In the genomic region with DNA sequence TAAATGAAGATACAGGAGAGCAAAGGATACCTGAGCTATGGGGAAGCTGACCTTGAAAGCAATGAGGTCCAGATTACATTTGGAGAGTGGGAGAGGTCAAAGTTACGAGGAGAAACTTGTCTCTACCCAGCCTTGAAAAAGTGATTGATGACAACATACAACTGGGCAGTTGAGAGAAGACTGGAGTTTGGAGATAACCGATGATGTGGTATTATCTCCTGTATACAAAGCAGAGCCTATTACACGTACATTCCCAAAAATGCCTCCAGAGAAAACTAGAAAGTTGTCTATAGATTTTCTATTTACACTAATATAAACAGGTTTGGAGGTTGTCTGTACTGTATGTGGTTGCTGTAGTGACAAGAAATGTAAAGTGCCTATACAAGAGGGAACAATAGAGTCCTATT, we compare ENCODE assay signal across 1 cellular context.
TF ChIP-seq lines count a peak whose summit lies in the region.

No MANE protein-coding gene starts in this region.

TF ChIP-seq in K562, 482 proteins besides CTCF, POLR2A, EP300 and RAD21 (continued from another document and continues in another):
- TF ChIP-seq SUPT5H (IDR thresholded peaks at IDR 0.05) (no peak), KLF1 (tag; IDR thresholded peaks at IDR 0.05) (no peak), ZNF696 (CRISPR knock-in tag; conservative IDR thresholded peaks at IDR 0.05) (no peak), ZKSCAN1 (IDR thresholded peaks at IDR 0.05; ENCODE audit: low read depth, low read length) (no peak), DACH1 (IDR thresholded peaks at IDR 0.05; ENCODE audit: partially characterized antibody) (peak; percentile 10), HNRNPUL1 (IDR thresholded peaks at IDR 0.05; ENCODE audit: low read length) (no peak), HNRNPL (IDR thresholded peaks at IDR 0.05; ENCODE audit: low read depth, low read length) (no peak), NFATC3 (IDR thresholded peaks at IDR 0.05) (no peak), ZNF316 (IDR thresholded peaks at IDR 0.05) (no peak), SMAD1 (IDR thresholded peaks at IDR 0.05; ENCODE audit: low read depth, low read length, partially characterized antibody) (no peak), CREB1 (IDR thresholded peaks at IDR 0.05) (peak; percentile 66; the same call in 1 of the 2 replicates), CREB1 (CRISPR knock-in tag; IDR thresholded peaks at IDR 0.05) (no peak), HDAC3 (IDR thresholded peaks at IDR 0.05; ENCODE audit: borderline replicate concordance, partially characterized antibody) (peak; percentile 83)
- TF ChIP-seq, protein P1, sequence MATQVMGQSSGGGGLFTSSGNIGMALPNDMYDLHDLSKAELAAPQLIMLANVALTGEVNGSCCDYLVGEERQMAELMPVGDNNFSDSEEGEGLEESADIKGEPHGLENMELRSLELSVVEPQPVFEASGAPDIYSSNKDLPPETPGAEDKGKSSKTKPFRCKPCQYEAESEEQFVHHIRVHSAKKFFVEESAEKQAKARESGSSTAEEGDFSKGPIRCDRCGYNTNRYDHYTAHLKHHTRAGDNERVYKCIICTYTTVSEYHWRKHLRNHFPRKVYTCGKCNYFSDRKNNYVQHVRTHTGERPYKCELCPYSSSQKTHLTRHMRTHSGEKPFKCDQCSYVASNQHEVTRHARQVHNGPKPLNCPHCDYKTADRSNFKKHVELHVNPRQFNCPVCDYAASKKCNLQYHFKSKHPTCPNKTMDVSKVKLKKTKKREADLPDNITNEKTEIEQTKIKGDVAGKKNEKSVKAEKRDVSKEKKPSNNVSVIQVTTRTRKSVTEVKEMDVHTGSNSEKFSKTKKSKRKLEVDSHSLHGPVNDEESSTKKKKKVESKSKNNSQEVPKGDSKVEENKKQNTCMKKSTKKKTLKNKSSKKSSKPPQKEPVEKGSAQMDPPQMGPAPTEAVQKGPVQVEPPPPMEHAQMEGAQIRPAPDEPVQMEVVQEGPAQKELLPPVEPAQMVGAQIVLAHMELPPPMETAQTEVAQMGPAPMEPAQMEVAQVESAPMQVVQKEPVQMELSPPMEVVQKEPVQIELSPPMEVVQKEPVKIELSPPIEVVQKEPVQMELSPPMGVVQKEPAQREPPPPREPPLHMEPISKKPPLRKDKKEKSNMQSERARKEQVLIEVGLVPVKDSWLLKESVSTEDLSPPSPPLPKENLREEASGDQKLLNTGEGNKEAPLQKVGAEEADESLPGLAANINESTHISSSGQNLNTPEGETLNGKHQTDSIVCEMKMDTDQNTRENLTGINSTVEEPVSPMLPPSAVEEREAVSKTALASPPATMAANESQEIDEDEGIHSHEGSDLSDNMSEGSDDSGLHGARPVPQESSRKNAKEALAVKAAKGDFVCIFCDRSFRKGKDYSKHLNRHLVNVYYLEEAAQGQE (CRISPR knock-in tag; IDR thresholded peaks at IDR 0.05; ENCODE audit: low read depth): no peak
- TF ChIP-seq, protein P2, sequence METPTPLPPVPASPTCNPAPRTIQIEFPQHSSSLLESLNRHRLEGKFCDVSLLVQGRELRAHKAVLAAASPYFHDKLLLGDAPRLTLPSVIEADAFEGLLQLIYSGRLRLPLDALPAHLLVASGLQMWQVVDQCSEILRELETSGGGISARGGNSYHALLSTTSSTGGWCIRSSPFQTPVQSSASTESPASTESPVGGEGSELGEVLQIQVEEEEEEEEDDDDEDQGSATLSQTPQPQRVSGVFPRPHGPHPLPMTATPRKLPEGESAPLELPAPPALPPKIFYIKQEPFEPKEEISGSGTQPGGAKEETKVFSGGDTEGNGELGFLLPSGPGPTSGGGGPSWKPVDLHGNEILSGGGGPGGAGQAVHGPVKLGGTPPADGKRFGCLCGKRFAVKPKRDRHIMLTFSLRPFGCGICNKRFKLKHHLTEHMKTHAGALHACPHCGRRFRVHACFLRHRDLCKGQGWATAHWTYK (CRISPR knock-in tag; IDR thresholded peaks at IDR 0.05): peak; percentile 75; the same call in 1 of the 2 replicates
- TF ChIP-seq, protein P3, sequence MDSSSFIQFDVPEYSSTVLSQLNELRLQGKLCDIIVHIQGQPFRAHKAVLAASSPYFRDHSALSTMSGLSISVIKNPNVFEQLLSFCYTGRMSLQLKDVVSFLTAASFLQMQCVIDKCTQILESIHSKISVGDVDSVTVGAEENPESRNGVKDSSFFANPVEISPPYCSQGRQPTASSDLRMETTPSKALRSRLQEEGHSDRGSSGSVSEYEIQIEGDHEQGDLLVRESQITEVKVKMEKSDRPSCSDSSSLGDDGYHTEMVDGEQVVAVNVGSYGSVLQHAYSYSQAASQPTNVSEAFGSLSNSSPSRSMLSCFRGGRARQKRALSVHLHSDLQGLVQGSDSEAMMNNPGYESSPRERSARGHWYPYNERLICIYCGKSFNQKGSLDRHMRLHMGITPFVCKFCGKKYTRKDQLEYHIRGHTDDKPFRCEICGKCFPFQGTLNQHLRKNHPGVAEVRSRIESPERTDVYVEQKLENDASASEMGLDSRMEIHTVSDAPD (CRISPR knock-in tag; IDR thresholded peaks at IDR 0.05): no peak
- TF ChIP-seq, protein P4, sequence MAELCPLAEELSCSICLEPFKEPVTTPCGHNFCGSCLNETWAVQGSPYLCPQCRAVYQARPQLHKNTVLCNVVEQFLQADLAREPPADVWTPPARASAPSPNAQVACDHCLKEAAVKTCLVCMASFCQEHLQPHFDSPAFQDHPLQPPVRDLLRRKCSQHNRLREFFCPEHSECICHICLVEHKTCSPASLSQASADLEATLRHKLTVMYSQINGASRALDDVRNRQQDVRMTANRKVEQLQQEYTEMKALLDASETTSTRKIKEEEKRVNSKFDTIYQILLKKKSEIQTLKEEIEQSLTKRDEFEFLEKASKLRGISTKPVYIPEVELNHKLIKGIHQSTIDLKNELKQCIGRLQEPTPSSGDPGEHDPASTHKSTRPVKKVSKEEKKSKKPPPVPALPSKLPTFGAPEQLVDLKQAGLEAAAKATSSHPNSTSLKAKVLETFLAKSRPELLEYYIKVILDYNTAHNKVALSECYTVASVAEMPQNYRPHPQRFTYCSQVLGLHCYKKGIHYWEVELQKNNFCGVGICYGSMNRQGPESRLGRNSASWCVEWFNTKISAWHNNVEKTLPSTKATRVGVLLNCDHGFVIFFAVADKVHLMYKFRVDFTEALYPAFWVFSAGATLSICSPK (IDR thresholded peaks at IDR 0.05; ENCODE audit: borderline replicate concordance): no peak
- TF ChIP-seq, protein P5, sequence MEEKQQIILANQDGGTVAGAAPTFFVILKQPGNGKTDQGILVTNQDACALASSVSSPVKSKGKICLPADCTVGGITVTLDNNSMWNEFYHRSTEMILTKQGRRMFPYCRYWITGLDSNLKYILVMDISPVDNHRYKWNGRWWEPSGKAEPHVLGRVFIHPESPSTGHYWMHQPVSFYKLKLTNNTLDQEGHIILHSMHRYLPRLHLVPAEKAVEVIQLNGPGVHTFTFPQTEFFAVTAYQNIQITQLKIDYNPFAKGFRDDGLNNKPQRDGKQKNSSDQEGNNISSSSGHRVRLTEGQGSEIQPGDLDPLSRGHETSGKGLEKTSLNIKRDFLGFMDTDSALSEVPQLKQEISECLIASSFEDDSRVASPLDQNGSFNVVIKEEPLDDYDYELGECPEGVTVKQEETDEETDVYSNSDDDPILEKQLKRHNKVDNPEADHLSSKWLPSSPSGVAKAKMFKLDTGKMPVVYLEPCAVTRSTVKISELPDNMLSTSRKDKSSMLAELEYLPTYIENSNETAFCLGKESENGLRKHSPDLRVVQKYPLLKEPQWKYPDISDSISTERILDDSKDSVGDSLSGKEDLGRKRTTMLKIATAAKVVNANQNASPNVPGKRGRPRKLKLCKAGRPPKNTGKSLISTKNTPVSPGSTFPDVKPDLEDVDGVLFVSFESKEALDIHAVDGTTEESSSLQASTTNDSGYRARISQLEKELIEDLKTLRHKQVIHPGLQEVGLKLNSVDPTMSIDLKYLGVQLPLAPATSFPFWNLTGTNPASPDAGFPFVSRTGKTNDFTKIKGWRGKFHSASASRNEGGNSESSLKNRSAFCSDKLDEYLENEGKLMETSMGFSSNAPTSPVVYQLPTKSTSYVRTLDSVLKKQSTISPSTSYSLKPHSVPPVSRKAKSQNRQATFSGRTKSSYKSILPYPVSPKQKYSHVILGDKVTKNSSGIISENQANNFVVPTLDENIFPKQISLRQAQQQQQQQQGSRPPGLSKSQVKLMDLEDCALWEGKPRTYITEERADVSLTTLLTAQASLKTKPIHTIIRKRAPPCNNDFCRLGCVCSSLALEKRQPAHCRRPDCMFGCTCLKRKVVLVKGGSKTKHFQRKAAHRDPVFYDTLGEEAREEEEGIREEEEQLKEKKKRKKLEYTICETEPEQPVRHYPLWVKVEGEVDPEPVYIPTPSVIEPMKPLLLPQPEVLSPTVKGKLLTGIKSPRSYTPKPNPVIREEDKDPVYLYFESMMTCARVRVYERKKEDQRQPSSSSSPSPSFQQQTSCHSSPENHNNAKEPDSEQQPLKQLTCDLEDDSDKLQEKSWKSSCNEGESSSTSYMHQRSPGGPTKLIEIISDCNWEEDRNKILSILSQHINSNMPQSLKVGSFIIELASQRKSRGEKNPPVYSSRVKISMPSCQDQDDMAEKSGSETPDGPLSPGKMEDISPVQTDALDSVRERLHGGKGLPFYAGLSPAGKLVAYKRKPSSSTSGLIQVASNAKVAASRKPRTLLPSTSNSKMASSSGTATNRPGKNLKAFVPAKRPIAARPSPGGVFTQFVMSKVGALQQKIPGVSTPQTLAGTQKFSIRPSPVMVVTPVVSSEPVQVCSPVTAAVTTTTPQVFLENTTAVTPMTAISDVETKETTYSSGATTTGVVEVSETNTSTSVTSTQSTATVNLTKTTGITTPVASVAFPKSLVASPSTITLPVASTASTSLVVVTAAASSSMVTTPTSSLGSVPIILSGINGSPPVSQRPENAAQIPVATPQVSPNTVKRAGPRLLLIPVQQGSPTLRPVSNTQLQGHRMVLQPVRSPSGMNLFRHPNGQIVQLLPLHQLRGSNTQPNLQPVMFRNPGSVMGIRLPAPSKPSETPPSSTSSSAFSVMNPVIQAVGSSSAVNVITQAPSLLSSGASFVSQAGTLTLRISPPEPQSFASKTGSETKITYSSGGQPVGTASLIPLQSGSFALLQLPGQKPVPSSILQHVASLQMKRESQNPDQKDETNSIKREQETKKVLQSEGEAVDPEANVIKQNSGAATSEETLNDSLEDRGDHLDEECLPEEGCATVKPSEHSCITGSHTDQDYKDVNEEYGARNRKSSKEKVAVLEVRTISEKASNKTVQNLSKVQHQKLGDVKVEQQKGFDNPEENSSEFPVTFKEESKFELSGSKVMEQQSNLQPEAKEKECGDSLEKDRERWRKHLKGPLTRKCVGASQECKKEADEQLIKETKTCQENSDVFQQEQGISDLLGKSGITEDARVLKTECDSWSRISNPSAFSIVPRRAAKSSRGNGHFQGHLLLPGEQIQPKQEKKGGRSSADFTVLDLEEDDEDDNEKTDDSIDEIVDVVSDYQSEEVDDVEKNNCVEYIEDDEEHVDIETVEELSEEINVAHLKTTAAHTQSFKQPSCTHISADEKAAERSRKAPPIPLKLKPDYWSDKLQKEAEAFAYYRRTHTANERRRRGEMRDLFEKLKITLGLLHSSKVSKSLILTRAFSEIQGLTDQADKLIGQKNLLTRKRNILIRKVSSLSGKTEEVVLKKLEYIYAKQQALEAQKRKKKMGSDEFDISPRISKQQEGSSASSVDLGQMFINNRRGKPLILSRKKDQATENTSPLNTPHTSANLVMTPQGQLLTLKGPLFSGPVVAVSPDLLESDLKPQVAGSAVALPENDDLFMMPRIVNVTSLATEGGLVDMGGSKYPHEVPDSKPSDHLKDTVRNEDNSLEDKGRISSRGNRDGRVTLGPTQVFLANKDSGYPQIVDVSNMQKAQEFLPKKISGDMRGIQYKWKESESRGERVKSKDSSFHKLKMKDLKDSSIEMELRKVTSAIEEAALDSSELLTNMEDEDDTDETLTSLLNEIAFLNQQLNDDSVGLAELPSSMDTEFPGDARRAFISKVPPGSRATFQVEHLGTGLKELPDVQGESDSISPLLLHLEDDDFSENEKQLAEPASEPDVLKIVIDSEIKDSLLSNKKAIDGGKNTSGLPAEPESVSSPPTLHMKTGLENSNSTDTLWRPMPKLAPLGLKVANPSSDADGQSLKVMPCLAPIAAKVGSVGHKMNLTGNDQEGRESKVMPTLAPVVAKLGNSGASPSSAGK (IDR thresholded peaks at IDR 0.05): no peak; the same call in 1 of the 2 replicates
- TF ChIP-seq, protein P6, sequence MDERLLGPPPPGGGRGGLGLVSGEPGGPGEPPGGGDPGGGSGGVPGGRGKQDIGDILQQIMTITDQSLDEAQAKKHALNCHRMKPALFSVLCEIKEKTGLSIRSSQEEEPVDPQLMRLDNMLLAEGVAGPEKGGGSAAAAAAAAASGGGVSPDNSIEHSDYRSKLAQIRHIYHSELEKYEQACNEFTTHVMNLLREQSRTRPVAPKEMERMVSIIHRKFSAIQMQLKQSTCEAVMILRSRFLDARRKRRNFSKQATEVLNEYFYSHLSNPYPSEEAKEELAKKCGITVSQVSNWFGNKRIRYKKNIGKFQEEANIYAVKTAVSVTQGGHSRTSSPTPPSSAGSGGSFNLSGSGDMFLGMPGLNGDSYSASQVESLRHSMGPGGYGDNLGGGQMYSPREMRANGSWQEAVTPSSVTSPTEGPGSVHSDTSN (CRISPR knock-in tag; IDR thresholded peaks at IDR 0.05; ENCODE audit: low read depth): peak; percentile 79
- TF ChIP-seq, protein P6 (tag; conservative IDR thresholded peaks at IDR 0.05; ENCODE audit: low read depth): peak; percentile 97
- TF ChIP-seq, protein P7, sequence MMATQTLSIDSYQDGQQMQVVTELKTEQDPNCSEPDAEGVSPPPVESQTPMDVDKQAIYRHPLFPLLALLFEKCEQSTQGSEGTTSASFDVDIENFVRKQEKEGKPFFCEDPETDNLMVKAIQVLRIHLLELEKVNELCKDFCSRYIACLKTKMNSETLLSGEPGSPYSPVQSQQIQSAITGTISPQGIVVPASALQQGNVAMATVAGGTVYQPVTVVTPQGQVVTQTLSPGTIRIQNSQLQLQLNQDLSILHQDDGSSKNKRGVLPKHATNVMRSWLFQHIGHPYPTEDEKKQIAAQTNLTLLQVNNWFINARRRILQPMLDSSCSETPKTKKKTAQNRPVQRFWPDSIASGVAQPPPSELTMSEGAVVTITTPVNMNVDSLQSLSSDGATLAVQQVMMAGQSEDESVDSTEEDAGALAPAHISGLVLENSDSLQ (IDR thresholded peaks at IDR 0.05): peak; percentile 94
